34 cellular contexts compared by ENCODE assay signal in genomic region chr1:81592263-81592662, GRCh38.
"Had no signal": no experiment of that assay in that cellular context is flagged by ENCODE, and none has a peak within 500 bp of the region (broad histone marks: within the 10 kb centered on the region; RNA-seq: fewer than 3 reads in every experiment).

No MANE protein-coding gene starts in this region.

- H3K27ac ChIP-seq: adrenal gland, ascending aorta, body of pancreas, brain microvascular endothelial cell, breast epithelium, cardiac muscle cell had no signal

- H3K4me3 ChIP-seq: adrenal gland, ascending aorta, body of pancreas, breast epithelium, cardiac muscle cell had no signal

- ATAC-seq: activated naive CD4-positive, alpha-beta T cell treated with anti-CD3 and anti-CD28 coated beads, Interleukin-2, amount 50 U/mL, for 72 hours; activated naive CD8-positive, alpha-beta T cell treated with anti-CD3 and anti-CD28 coated beads, Interleukin-2, amount 50 U/mL, for 24 hours; activated T-cell treated with anti-CD3 and anti-CD28 coated beads, Interleukin-2, amount 50 U/mL, for 4 hours; activated T-cell treated with anti-CD3 and anti-CD28 coated beads, Interleukin-2, amount 50 U/mL, for 72 hours; activated T-helper 17 cell treated with anti-CD3 and anti-CD28 coated beads, Interleukin-2, amount 50 U/mL, for 72 hours; body of pancreas had no signal

- H3K27me3 ChIP-seq: adrenal gland, ascending aorta, body of pancreas, brain microvascular endothelial cell, breast epithelium, cardiac muscle cell had no signal

- DNase-seq: activated effector memory CD4-positive, alpha-beta T cell treated with anti-CD3 and anti-CD28 coated beads, Interleukin-2, amount 50 U/mL, for 16 hours; activated effector memory CD4-positive, alpha-beta T cell treated with Interleukin-2 at 50 U/mL for 16 hours; activated gamma-delta T cell; activated gamma-delta T cell treated with Interleukin-2 at 50 U/mL for 16 hours; activated naive CD4-positive, alpha-beta T cell; activated naive CD4-positive, alpha-beta T cell treated with anti-CD3 and anti-CD28 coated beads for 36 hours; activated naive CD4-positive, alpha-beta T cell treated with anti-CD3 and anti-CD28 coated beads, Interleukin-2, amount 10 ng/mL, durations not matched to agents 7 days and 5 days; activated naive CD4-positive, alpha-beta T cell treated with anti-CD3 and anti-CD28 coated beads, Interleukin-2, amount 50 U/mL, for 16 hours; activated naive CD4-positive, alpha-beta T cell treated with Interleukin-2 at 50 U/mL for 16 hours; activated naive CD8-positive, alpha-beta T cell treated with anti-CD3 and anti-CD28 coated beads for 36 hours; activated naive CD8-positive, alpha-beta T cell treated with anti-CD3 and anti-CD28 coated beads, Interleukin-2, amount 10 ng/mL, durations not matched to agents 7 days and 5 days; activated naive CD8-positive, alpha-beta T cell treated with anti-CD3 and anti-CD28 coated beads, Interleukin-2, amount 50 U/mL, for 24 hours; activated T-cell treated with anti-CD3 and anti-CD28 coated beads, Interleukin-2, amount 50 U/mL, for 1 hour; activated T-cell treated with anti-CD3 and anti-CD28 coated beads, Interleukin-2, amount 50 U/mL, for 24 hours; activated T-cell treated with anti-CD3 and anti-CD28 coated beads, Interleukin-2, amount 50 U/mL, for 4 hours; activated T-cell treated with anti-CD3 and anti-CD28 coated beads, Interleukin-2, amount 50 U/mL, for 48 hours; activated T-cell treated with anti-CD3 and anti-CD28 coated beads, Interleukin-2, amount 50 U/mL, for 72 hours; adrenal gland; amniotic stem cell; amygdala; anterior cingulate cortex; aorta; body of pancreas; brain microvascular endothelial cell; caudate nucleus; central memory CD4-positive, alpha-beta T cell; cerebellar nuclear complex had no signal

- FAIRE-seq: astrocyte, bronchial epithelial cell had no signal

- H3K9me3 ChIP-seq: adrenal gland, ascending aorta, body of pancreas, breast epithelium had no signal

- H3K36me3 ChIP-seq: adrenal gland, ascending aorta, brain microvascular endothelial cell, breast epithelium, cardiac muscle cell had no signal

- H3K4me1 ChIP-seq: adrenal gland, ascending aorta, body of pancreas, breast epithelium had no signal
